ENCODE assay signal across 8 cellular contexts in the genomic region with DNA sequence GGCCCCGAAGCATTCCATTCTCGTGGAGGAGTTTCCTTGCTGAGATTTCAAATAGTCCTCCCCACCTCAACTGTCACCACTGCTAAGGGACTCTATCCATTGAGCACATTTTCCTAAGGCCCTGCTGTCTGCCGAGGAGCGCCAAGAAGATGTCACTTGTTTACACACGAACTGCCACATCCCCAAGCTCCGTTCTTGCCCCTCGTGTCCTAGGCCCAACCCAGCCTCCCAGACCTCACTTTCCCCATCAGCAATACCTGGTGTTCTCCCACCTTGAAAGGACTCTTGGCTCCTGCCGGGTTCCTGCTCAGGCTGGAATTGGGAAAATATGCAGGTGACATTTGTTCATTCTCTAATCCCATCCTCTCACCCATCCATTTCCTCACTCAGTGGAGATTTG. TPM values are rescaled to one million over a fixed set of nuclear protein-coding genes. Genes with fewer than 3 reads are reported as not detected.
"Had no signal": no experiment of that assay in that cellular context is flagged by ENCODE, and none has a peak within 500 bp of the region (broad histone marks: within the 10 kb centered on the region; RNA-seq: fewer than 3 reads in every experiment).

No MANE protein-coding gene starts in this region.

- H3K36me3 Mint-ChIP-seq: IgD-negative memory B cell had no signal

- H3K4me3 ChIP-seq: GM23338 had no signal

- H3K27ac Mint-ChIP-seq: GM23338, IgD-negative memory B cell had no signal

- FAIRE-seq: H1, H54, HepG2, HTR-8/SVneo had no signal

- H3K4me3 Mint-ChIP-seq: GM23338, H9 had no signal

- ATAC-seq: GM23338, HepG2 had no signal

- H3K9me3 Mint-ChIP-seq: GM23338, H9, IgD-negative memory B cell had no signal

- DNase-seq: H9, HCEC 1CT had no signal

RNA-seq across cellular contexts. Expression of a gene that starts 4.0 kb away (rescaled TPM):
- polyA plus RNA-seq: IgD-negative memory B cell had no signal

RNA-seq across cellular contexts. Expression of a gene that starts 21.4 kb away (rescaled TPM):
- total RNA-seq: H1, H9, HepG2 had no signal
- polyA plus RNA-seq: GM23338, H1, HepG2, IgD-negative memory B cell had no signal
